Comparison of ENCODE assay signal across 8 cellular contexts in genomic region chr12:94603434-94604068, GRCh38. TPM values are rescaled to one million over a fixed set of nuclear protein-coding genes. Genes with fewer than 3 reads are reported as not detected.
DNase-seq lines count a peak whose midpoint lies in the region; ATAC-seq, FAIRE-seq and TF ChIP-seq lines count a peak whose summit lies in the region.

No MANE protein-coding gene starts in this region.

- TF ChIP-seq CTCF in SU-DHL-6 (IDR thresholded peaks at IDR 0.05; ENCODE audit: insufficient read depth, low read length, poor library complexity, severe bottlenecking) (peak; percentile 82), astrocyte of the spinal cord (IDR thresholded peaks at IDR 0.05; ENCODE audit: low read depth, low read length) (peak; percentile 61), mucosa of descending colon (IDR thresholded peaks at IDR 0.05) (peak; percentile 63), thoracic aorta (IDR thresholded peaks at IDR 0.05) (peak; percentile 44)

- no peaks in the 10 kb centered on the region for H3K79me2 ChIP-seq in SU-DHL-6 (ENCODE audit: insufficient read depth, low read length)

- H2AFZ ChIP-seq in SU-DHL-6 (ENCODE audit: low read depth, low read length, severe bottlenecking): no peak overlapping the region

- no peak overlapping the region for H3K9ac ChIP-seq in SU-DHL-6 (ENCODE audit: low read length)

- H3K36me3 ChIP-seq in SU-DHL-6 (ENCODE audit: low read length) (no peaks in the 10 kb centered on the region), mucosa of descending colon (ENCODE audit: low read depth) (no peaks in the 10 kb centered on the region), thoracic aorta (no peaks in the 10 kb centered on the region)

- H3F3A ChIP-seq in SU-DHL-6 (ENCODE audit: insufficient read depth): no peaks in the 10 kb centered on the region

- H3K4me3 ChIP-seq in SU-DHL-6 (ENCODE audit: insufficient read depth, low read length, poor library complexity, severe bottlenecking) (no peak overlapping the region), astrocyte of the spinal cord (ENCODE audit: low read depth, low read length) (no peak overlapping the region), mucosa of descending colon (no peak overlapping the region), thoracic aorta (no peak overlapping the region)

- DNase-seq in GM12892 (ENCODE audit: insufficient read length) (no peak), astrocyte of the spinal cord (ENCODE audit: low read depth, low spot score) (no peak), mucosa of descending colon (peak in 2 of 3 donors; percentile 67 to 77), thoracic aorta (ENCODE audit: low spot score) (no peak), occipital lobe (lab: John Stamatoyannopoulos, UW) (no peak)

- H3K27me3 ChIP-seq in SU-DHL-6 (ENCODE audit: low read length) (no peaks in the 10 kb centered on the region), thoracic aorta (replicated peaks; ENCODE audit: insufficient read depth) (no peaks in the 10 kb centered on the region)

- no peaks in the 10 kb centered on the region for H3K4me1 ChIP-seq in mucosa of descending colon (ENCODE audit: low read depth)
- no peaks in the 10 kb centered on the region for H3K4me1 ChIP-seq in thoracic aorta (ENCODE audit: control insufficient read depth in 1 of 2, low read depth in 2 of 2)

- H4K20me1 ChIP-seq in SU-DHL-6 (ENCODE audit: low read depth, low read length): no peaks in the 10 kb centered on the region

- FAIRE-seq in GM12892 (lab: Jason Lieb, UNC): peak; percentile 82

- in situ Hi-C loops in astrocyte of the spinal cord (cut with HindIII; ENCODE audit: low sequenced_read_pairs): no loop called here

- H3K9me3 ChIP-seq in SU-DHL-6 (ENCODE audit: insufficient read depth, low read length) (no peaks in the 10 kb centered on the region), mucosa of descending colon (peaks cover 6% of the 10 kb centered on the region), thoracic aorta (no peaks in the 10 kb centered on the region)

- H3K9me2 ChIP-seq in SU-DHL-6 (replicated peaks; ENCODE audit: insufficient read depth, low read length): no peaks in the 10 kb centered on the region

- no peak overlapping the region for H3K4me2 ChIP-seq in SU-DHL-6 (ENCODE audit: low read depth, low read length, poor library complexity, severe bottlenecking)

- H3K27ac ChIP-seq in SU-DHL-6 (ENCODE audit: low read depth, low read length) (no peak overlapping the region), thoracic aorta (no peak overlapping the region)

- no peak for TF ChIP-seq POLR2A in GM12892 (IDR thresholded peaks at IDR 0.05; ENCODE audit: low read depth, low read length)

- ATAC-seq in mucosa of descending colon: peak; percentile 78
- ATAC-seq in thoracic aorta (ENCODE audit: insufficient number of reproducible peaks, low FRiP score, low read depth): no peak
- no peak for ATAC-seq in HG03039 (IDR thresholded peaks at IDR 0.05; ENCODE audit: unreplicated experiment)
- ATAC-seq in GM18870 (IDR thresholded peaks at IDR 0.05; ENCODE audit: unreplicated experiment): no peak

- intact Hi-C loops in mucosa of descending colon (cut with DNase I, micrococcal nuclease): no loop called here

RNA-seq across cellular contexts. Expression of gene TMCC3, which starts 46.8 kb away (rescaled TPM):
- 16.0 TPM for polyA plus RNA-seq in GM12892 (2012; ENCODE audit: missing spikeins)
- total RNA-seq in mucosa of descending colon (10 to 100 TPM; 40.8 to 97.2 (median 92.0) TPM), thoracic aorta (10 to 100 TPM in 1 of 2 donors, 1 to 10 TPM in 1; 6.9 to 12.4 TPM), occipital lobe (8.7 TPM)

Comparison
In these comparisons a context has a peak if more than half of its experiments do, and no peak if none do; other contexts are left out.
1. DNase-seq: peak in mucosa of descending colon (2 of 3); none in GM12892 (single experiment), astrocyte of the spinal cord (single experiment), thoracic aorta (single experiment) and occipital lobe (single experiment).
2. Peak in every context shown above with its lines, with median percentiles within 50 percentile points of each other: CTCF ChIP-seq.